In genomic region chr6:68279793-68280557, GRCh38 we compare ENCODE assay signal across 23 cellular contexts.
DNase-seq lines count a peak whose midpoint lies in the region; ATAC-seq, FAIRE-seq and TF ChIP-seq lines count a peak whose summit lies in the region.
"Had no signal": no experiment of that assay in that cellular context is flagged by ENCODE, and none has a peak within 500 bp of the region (broad histone marks: within the 10 kb centered on the region; RNA-seq: fewer than 3 reads in every experiment).

No MANE protein-coding gene starts in this region.

- ATAC-seq in HG03457 (IDR thresholded peaks at IDR 0.05; ENCODE audit: unreplicated experiment) (no peak), HG03342 (IDR thresholded peaks at IDR 0.05; ENCODE audit: unreplicated experiment) (no peak), HG02610 (IDR thresholded peaks at IDR 0.05; ENCODE audit: unreplicated experiment) (no peak)
- ATAC-seq: stimulated activated naive B cell treated with anti-CD40 and anti-IgM and Interleukin-4, amounts not matched to agents 10 μg/mL and 1 μg/mL and 100 μg/mL, for 72 hours had no signal

- H3K27me3 ChIP-seq in MG63: no peaks in the 10 kb centered on the region
- H3K27me3 ChIP-seq in astrocyte (ENCODE audit: insufficient read depth, low read length): no peaks in the 10 kb centered on the region
- H3K27me3 ChIP-seq: esophagus squamous epithelium, hepatocyte, SJSA1 had no signal

- H3K36me3 ChIP-seq in MG63 (no peaks in the 10 kb centered on the region), astrocyte (ENCODE audit: insufficient read depth, low read length) (no peaks in the 10 kb centered on the region)
- H3K36me3 ChIP-seq: esophagus squamous epithelium, SJSA1 had no signal

- H3K9me3 ChIP-seq in MG63 (no peaks in the 10 kb centered on the region), astrocyte (ENCODE audit: insufficient read depth, low read depth, low read length) (no peaks in the 10 kb centered on the region)
- H3K9me3 ChIP-seq: SJSA1 had no signal

- H3K4me3 Mint-ChIP-seq in astrocyte (ENCODE audit: unreplicated experiment): no peak overlapping the region
- H3K4me3 Mint-ChIP-seq: neural crest cell; stimulated activated naive B cell treated with anti-CD40 and anti-IgM and Interleukin-4, amounts not matched to agents 10 μg/mL and 1 μg/mL and 100 μg/mL, for 72 hours had no signal

- peak overlapping the region; percentile 48 for H3K27ac ChIP-seq in astrocyte (ENCODE audit: low read depth, low read length)
- H3K27ac ChIP-seq: esophagus squamous epithelium, hepatocyte, SJSA1 had no signal

- DNase-seq in A172 (ENCODE audit: low spot score): peak; percentile 53
- peak; percentile 57 for DNase-seq in MG63
- DNase-seq in astrocyte (ENCODE audit: low read depth): peak; percentile 72
- DNase-seq in glomerular visceral epithelial cell (ENCODE audit: extremely low spot score): peak; percentile 40
- DNase-seq in SW 1271 (lab: John Stamatoyannopoulos, UW): no peak
- DNase-seq: activated CD4-positive, CD25-positive, alpha-beta regulatory T cell treated with anti-CD3 and anti-CD28 coated beads, Interleukin-2, amount 50 U/mL, for 72 hours; C1 segment of cervical spinal cord; caudate nucleus; esophagus squamous epithelium; kidney glomerular epithelial cell; midbrain; MM.1S; NCI-H1930; NCI-H510A treated with DMSO at 0.1 percent for 48 hours; stimulated activated naive B cell treated with anti-CD40 and anti-IgM and Interleukin-4, amounts not matched to agents 10 μg/mL and 1 μg/mL and 100 μg/mL, for 72 hours; T-helper 9 cell had no signal

- H3K9me3 Mint-ChIP-seq in astrocyte (ENCODE audit: unreplicated experiment): peaks cover 4% of the 10 kb centered on the region
- H3K9me3 Mint-ChIP-seq: neural crest cell had no signal

- H3K9ac ChIP-seq in astrocyte (ENCODE audit: low read length): no peak overlapping the region

- no peaks in the 10 kb centered on the region for H3K4me1 Mint-ChIP-seq in astrocyte (ENCODE audit: low read depth, unreplicated experiment)
- H3K4me1 Mint-ChIP-seq: neural crest cell; stimulated activated naive B cell treated with anti-CD40 and anti-IgM and Interleukin-4, amounts not matched to agents 10 μg/mL and 1 μg/mL and 100 μg/mL, for 72 hours had no signal

- H3K79me2 ChIP-seq in astrocyte (ENCODE audit: insufficient read depth, low read length): no peaks in the 10 kb centered on the region
- H3K79me2 ChIP-seq: hepatocyte had no signal

- H3K4me3 ChIP-seq in MG63 (no peak overlapping the region), astrocyte (ENCODE audit: insufficient read depth, low read depth, low read length) (peak overlapping the region; percentile 5)
- H3K4me3 ChIP-seq: esophagus squamous epithelium, hepatocyte, SJSA1 had no signal

- no peak overlapping the region for H3K27ac Mint-ChIP-seq in astrocyte (ENCODE audit: unreplicated experiment)
- H3K27ac Mint-ChIP-seq: stimulated activated naive B cell treated with anti-CD40 and anti-IgM and Interleukin-4, amounts not matched to agents 10 μg/mL and 1 μg/mL and 100 μg/mL, for 72 hours had no signal

- H3K4me2 ChIP-seq in astrocyte (ENCODE audit: low read length): peak overlapping the region; percentile 27
- H3K4me2 ChIP-seq: hepatocyte had no signal

- H3K36me3 Mint-ChIP-seq in astrocyte (ENCODE audit: low read depth, unreplicated experiment): no peaks in the 10 kb centered on the region
- H3K36me3 Mint-ChIP-seq: stimulated activated naive B cell treated with anti-CD40 and anti-IgM and Interleukin-4, amounts not matched to agents 10 μg/mL and 1 μg/mL and 100 μg/mL, for 72 hours had no signal

- H3K4me1 ChIP-seq in astrocyte (ENCODE audit: insufficient read depth, low read length): peaks cover 3% of the 10 kb centered on the region
- H3K4me1 ChIP-seq: esophagus squamous epithelium, SJSA1 had no signal

- H4K20me1 ChIP-seq in astrocyte (ENCODE audit: insufficient read depth, low read length): no peaks in the 10 kb centered on the region

- no peaks in the 10 kb centered on the region for H3K27me3 Mint-ChIP-seq in astrocyte (ENCODE audit: low read depth, unreplicated experiment)
- H3K27me3 Mint-ChIP-seq: stimulated activated naive B cell treated with anti-CD40 and anti-IgM and Interleukin-4, amounts not matched to agents 10 μg/mL and 1 μg/mL and 100 μg/mL, for 72 hours had no signal

- FAIRE-seq in astrocyte (lab: Jason Lieb, UNC): no peak
- FAIRE-seq: A204.1 had no signal

- no peak overlapping the region for H2AFZ ChIP-seq in astrocyte (ENCODE audit: low read depth, low read length)
- H2AFZ ChIP-seq: hepatocyte had no signal

- no peak for TF ChIP-seq CTCF in astrocyte (IDR thresholded peaks at IDR 0.05; ENCODE audit: insufficient read depth, low read depth, low read length)

Comparison
In these comparisons a context has a peak if more than half of its experiments do, and no peak if none do; other contexts are left out.
1. DNase-seq: peak in A172 (single experiment), MG63 (single experiment), astrocyte (single experiment) and glomerular visceral epithelial cell (single experiment); none in SW 1271 (0 of 2).